In the genomic region with DNA sequence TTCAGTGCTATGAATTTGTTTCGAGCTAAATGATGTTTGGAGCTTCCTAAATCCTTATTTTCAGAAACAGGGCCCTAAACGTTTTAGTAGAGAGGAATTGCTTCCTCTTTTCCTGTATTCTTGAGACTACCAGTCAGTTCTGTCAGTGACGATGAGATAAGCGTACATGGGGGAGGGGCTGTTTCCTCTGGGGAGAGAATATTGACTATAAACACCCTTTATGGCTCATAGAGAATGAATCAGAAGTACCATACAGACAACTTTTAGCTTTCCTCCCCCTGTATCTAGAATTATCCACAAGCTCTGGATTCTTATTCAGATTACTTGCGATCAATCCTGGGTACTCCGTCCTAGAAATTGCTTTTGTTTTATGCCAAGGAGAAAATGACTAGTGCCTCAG, we compare ENCODE assay signal across 9 cellular contexts. TPM values are rescaled to one million over a fixed set of nuclear protein-coding genes. Genes with fewer than 3 reads are reported as not detected.
DNase-seq lines count a peak whose midpoint lies in the region; TF ChIP-seq lines count a peak whose summit lies in the region.
"Had no signal": no experiment of that assay in that cellular context is flagged by ENCODE, and none has a peak within 500 bp of the region (broad histone marks: within the 10 kb centered on the region; RNA-seq: fewer than 3 reads in every experiment).

No MANE protein-coding gene starts in this region.

- TF ChIP-seq CTCF in A673 (conservative IDR thresholded peaks at IDR 0.05; ENCODE audit: low read depth, low read length) = no peak
- no peak for TF ChIP-seq CTCF in HFFc6 (IDR thresholded peaks at IDR 0.05)

- no peak overlapping the region for H3K4me3 ChIP-seq in A673 (ENCODE audit: low read depth, low read length, poor library complexity, severe bottlenecking)

- peak; percentile 24 for DNase-seq in A673 (ENCODE audit: low spot score)
- DNase-seq in activated T-cell treated with anti-CD3 and anti-CD28 coated beads, Interleukin-2, amount 50 U/mL, for 24 hours = no peak
- DNase-seq in iris pigment epithelial cell (ENCODE audit: low read depth) = peak; percentile 60
- DNase-seq in HFFc6 = no peak
- no peak for DNase-seq in ecto neural progenitor cell (ENCODE audit: low spot score)
- DNase-seq in NCI-H2029 treated with DMSO at 0.1 percent for 48 hours (lab: John Stamatoyannopoulos, UW) = no peak
- DNase-seq in HuH-7 (ENCODE audit: low spot score) = no peak
- DNase-seq: Caco-2 had no signal

- peaks cover 4% of the 10 kb centered on the region for H3K36me3 ChIP-seq in A673 (ENCODE audit: insufficient read depth, low read length, poor library complexity, severe bottlenecking)

- BruUV-seq in A673 (replicated peaks; lab: Mats Ljungman, UMichigan) = no TSS peak

- peaks cover 34% of the 10 kb centered on the region for H3K4me1 ChIP-seq in A673 (ENCODE audit: insufficient read depth, low read length, poor library complexity, severe bottlenecking)

- intact Hi-C loops in A673 (cut with micrococcal nuclease; ENCODE audit: unreplicated experiment) = loop anchor here (10.0 kb wide), 1 partner anchor 238 kb away; no protein-coding TSS in a partner anchor

- H3K27ac Mint-ChIP-seq in IgD-negative memory B cell (peak overlapping the region in 2 of 3 donors; percentile 1 to 93), HFFc6 (no peak overlapping the region)
- H3K27ac Mint-ChIP-seq in activated T-cell treated with anti-CD3 and anti-CD28 coated beads, Interleukin-2, amount 50 U/mL, for 24 hours = peak overlapping the region; percentile 81

- POLR2A ChIA-PET in A673 (lab: Charles Lee; ENCODE audit: low non-redundant PET) = no interaction called here

- peaks cover 5% of the 10 kb centered on the region for H3K36me3 Mint-ChIP-seq in IgD-negative memory B cell
- peaks cover 59% of the 10 kb centered on the region for H3K36me3 Mint-ChIP-seq in activated T-cell treated with anti-CD3 and anti-CD28 coated beads, Interleukin-2, amount 50 U/mL, for 24 hours (ENCODE audit: low read depth)
- H3K36me3 Mint-ChIP-seq in HFFc6 (ENCODE audit: low read depth) = peaks cover 41% of the 10 kb centered on the region

- no peaks in the 10 kb centered on the region for H3K9me3 ChIP-seq in A673 (ENCODE audit: low read depth, low read length, poor library complexity, severe bottlenecking)
- H3K9me3 ChIP-seq: Caco-2 had no signal

- no peaks in the 10 kb centered on the region for H3K27me3 Mint-ChIP-seq in IgD-negative memory B cell
- no peaks in the 10 kb centered on the region for H3K27me3 Mint-ChIP-seq in activated T-cell treated with anti-CD3 and anti-CD28 coated beads, Interleukin-2, amount 50 U/mL, for 24 hours
- H3K27me3 Mint-ChIP-seq in HFFc6 (ENCODE audit: insufficient read depth) = peaks cover 5% of the 10 kb centered on the region; the same call in 1 of the 2 replicates

- peaks cover 36 to 50% (median 37%) of the 10 kb centered on the region in 3 donors for H3K4me1 Mint-ChIP-seq in IgD-negative memory B cell
- peaks cover 50% of the 10 kb centered on the region for H3K4me1 Mint-ChIP-seq in activated T-cell treated with anti-CD3 and anti-CD28 coated beads, Interleukin-2, amount 50 U/mL, for 24 hours (ENCODE audit: low read depth)
- H3K4me1 Mint-ChIP-seq in HFFc6 (ENCODE audit: low read depth) = peaks cover 71% of the 10 kb centered on the region

- CTCF ChIA-PET in A673 (lab: Charles Lee) = no interaction called here

- H3K27me3 ChIP-seq in A673 (replicated peaks; ENCODE audit: insufficient read depth, low read depth, low read length, poor library complexity) = no peaks in the 10 kb centered on the region

- peak overlapping the region; percentile 19 for H3K27ac ChIP-seq in A673 (ENCODE audit: low read depth, low read length, poor library complexity, severe bottlenecking)

- no peaks in the 10 kb centered on the region for H3K9me3 Mint-ChIP-seq in IgD-negative memory B cell
- no peaks in the 10 kb centered on the region for H3K9me3 Mint-ChIP-seq in activated T-cell treated with anti-CD3 and anti-CD28 coated beads, Interleukin-2, amount 50 U/mL, for 24 hours
- no peaks in the 10 kb centered on the region for H3K9me3 Mint-ChIP-seq in HFFc6

- H3K4me3 Mint-ChIP-seq in IgD-negative memory B cell (peak overlapping the region in 1 of 4 donors; percentile 25), HFFc6 (no peak overlapping the region)
- H3K4me3 Mint-ChIP-seq in activated T-cell treated with anti-CD3 and anti-CD28 coated beads, Interleukin-2, amount 50 U/mL, for 24 hours = no peak overlapping the region

RNA-seq across cellular contexts. Expression of a gene that starts 5.1 kb away (rescaled TPM):
- 30.2 and 33.8 TPM in 2 replicates for total RNA-seq in A673 (2021)
- polyA plus RNA-seq in IgD-negative memory B cell = 18.5 TPM
- total RNA-seq in HFFc6 (2021; fragmentation: NEBNext Ultra II Directional; extraction: Animal tissue kit (Norgen Biotek cat#: 25700)) = 10 to 100 TPM; 20.2 to 23.8 (median 21.0) TPM

RNA-seq across cellular contexts. Expression of a gene that starts 52.8 kb away (rescaled TPM):
- total RNA-seq in A673 (2021) = 192 and 198 TPM in 2 replicates
- 21.3 TPM for polyA plus RNA-seq in IgD-negative memory B cell
- 10 to 100 TPM; 78.1 to 97.9 (median 84.7) TPM for total RNA-seq in HFFc6 (2021; fragmentation: NEBNext Ultra II Directional; extraction: Animal tissue kit (Norgen Biotek cat#: 25700))

Comparison
In these comparisons a context has a peak if more than half of its experiments do, and no peak if none do; other contexts are left out.
1. DNase-seq: peak in A673 (single experiment) and iris pigment epithelial cell (single experiment); none in activated T-cell treated with anti-CD3 and anti-CD28 coated beads, Interleukin-2, amount 50 U/mL, for 24 hours (single experiment), HFFc6 (single experiment), ecto neural progenitor cell (single experiment), NCI-H2029 treated with DMSO at 0.1 percent for 48 hours (single experiment) and HuH-7 (single experiment).